In the genomic region with DNA sequence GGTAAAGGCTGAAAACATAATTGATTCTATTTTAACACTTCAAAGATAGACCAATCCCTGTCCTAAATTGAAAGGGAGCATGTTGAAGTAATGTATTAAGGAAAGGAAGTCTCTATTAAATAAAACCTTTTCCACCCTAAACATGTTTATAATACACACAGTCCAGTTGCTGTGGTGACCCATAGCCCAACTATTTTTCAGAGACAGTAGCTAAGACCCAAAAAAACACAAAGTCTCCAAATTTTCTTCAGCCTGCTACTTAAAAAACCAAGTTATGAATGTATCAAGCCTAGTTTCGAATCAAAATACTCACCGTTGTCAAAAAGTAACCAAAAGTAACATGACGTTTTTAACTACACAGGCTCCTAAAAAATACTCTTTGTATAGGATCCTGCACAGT, we compare ENCODE assay signal across 9 cellular contexts. TPM values are rescaled to one million over a fixed set of nuclear protein-coding genes. Genes with fewer than 3 reads are reported as not detected.
DNase-seq lines count a peak whose midpoint lies in the region; ATAC-seq and TF ChIP-seq lines count a peak whose summit lies in the region.
"Had no signal": no experiment of that assay in that cellular context is flagged by ENCODE, and none has a peak within 500 bp of the region (broad histone marks: within the 10 kb centered on the region; RNA-seq: fewer than 3 reads in every experiment).

No MANE protein-coding gene starts in this region.

- H3K4me3 ChIP-seq in upper lobe of left lung = peak overlapping the region in 3 of 4 donors; percentile 72 to 84 (median 82)

- no peak for TF ChIP-seq CTCF in upper lobe of left lung (IDR thresholded peaks at IDR 0.05)

- no peaks in the 10 kb centered on the region for H3K9me3 Mint-ChIP-seq in activated naive CD4-positive, alpha-beta T cell treated with anti-CD3 and anti-CD28 coated beads, Interleukin-2, amount 50 U/mL, for 24 hours

- H3K27ac Mint-ChIP-seq in activated naive CD4-positive, alpha-beta T cell treated with anti-CD3 and anti-CD28 coated beads, Interleukin-2, amount 50 U/mL, for 24 hours = peak overlapping the region; percentile 96

- peaks cover 45% of the 10 kb centered on the region for H3K4me1 Mint-ChIP-seq in activated naive CD4-positive, alpha-beta T cell treated with anti-CD3 and anti-CD28 coated beads, Interleukin-2, amount 50 U/mL, for 24 hours

- no peak for TF ChIP-seq POLR2A in upper lobe of left lung (IDR thresholded peaks at IDR 0.05)

- H3K36me3 Mint-ChIP-seq in activated naive CD4-positive, alpha-beta T cell treated with anti-CD3 and anti-CD28 coated beads, Interleukin-2, amount 50 U/mL, for 24 hours = peaks cover 14% of the 10 kb centered on the region

- 4 to 9% methylated on average over 3 of the region's 3 CpGs for WGBS in upper lobe of left lung, 2 donors

- H3K27me3 ChIP-seq in upper lobe of left lung = no peaks in the 10 kb centered on the region

- H3K4me3 Mint-ChIP-seq in activated naive CD4-positive, alpha-beta T cell treated with anti-CD3 and anti-CD28 coated beads, Interleukin-2, amount 50 U/mL, for 24 hours = peak overlapping the region; percentile 94

- H3K36me3 ChIP-seq in upper lobe of left lung = no peaks in the 10 kb centered on the region

- peaks cover 23 to 29% (median 26%) of the 10 kb centered on the region in 4 donors for H3K4me1 ChIP-seq in upper lobe of left lung

- DNase-seq in activated naive CD4-positive, alpha-beta T cell treated with anti-CD3 and anti-CD28 coated beads, Interleukin-2, amount 50 U/mL, for 16 hours = no peak
- peak; percentile 22 for DNase-seq in amniotic epithelial cell (ENCODE audit: low read depth)
- peak; percentile 31 for DNase-seq in kidney glomerular epithelial cell (lab: John Stamatoyannopoulos, UW)
- DNase-seq in upper lobe of left lung = no peak
- DNase-seq in NK-92 (lab: John Stamatoyannopoulos, UW; ENCODE audit: unreplicated experiment) = no peak
- no peak for DNase-seq in HuH-7.5 (ENCODE audit: low spot score)
- DNase-seq: GDM1 had no signal

- ATAC-seq in upper lobe of left lung (ENCODE audit: low FRiP score in 2 of 2) = no peak
- ATAC-seq in HG03159 (IDR thresholded peaks at IDR 0.05; ENCODE audit: unreplicated experiment) = no peak

- TF ChIP-seq EP300 in upper lobe of left lung (IDR thresholded peaks at IDR 0.05) = no peak

- no peaks in the 10 kb centered on the region for H3K27me3 Mint-ChIP-seq in activated naive CD4-positive, alpha-beta T cell treated with anti-CD3 and anti-CD28 coated beads, Interleukin-2, amount 50 U/mL, for 24 hours

- H3K27ac ChIP-seq in upper lobe of left lung = peak overlapping the region in 3 of 4 donors; percentile 92 to 98 (median 96)

- H3K9me3 ChIP-seq in upper lobe of left lung = no peaks in the 10 kb centered on the region

RNA-seq across cellular contexts. Expression of gene ELK4, which starts 1.6 kb away (rescaled TPM):
- 10 to 100 TPM; 15.7 to 65.4 (median 30.2) TPM for total RNA-seq in upper lobe of left lung

RNA-seq across cellular contexts. Expression of gene SLC45A3, which starts 50.1 kb away (rescaled TPM):
- total RNA-seq in upper lobe of left lung = 1 to 10 TPM; 2.1 to 9.9 (median 4.1) TPM

Comparison
In these comparisons a context has a peak if more than half of its experiments do, and no peak if none do; other contexts are left out.
1. DNase-seq: peak in amniotic epithelial cell (single experiment) and kidney glomerular epithelial cell (single experiment); none in activated naive CD4-positive, alpha-beta T cell treated with anti-CD3 and anti-CD28 coated beads, Interleukin-2, amount 50 U/mL, for 16 hours (single experiment), upper lobe of left lung (0 of 2), NK-92 (single experiment) and HuH-7.5 (single experiment).